Comparison of ENCODE assay signal across 9 cellular contexts in the genomic region with DNA sequence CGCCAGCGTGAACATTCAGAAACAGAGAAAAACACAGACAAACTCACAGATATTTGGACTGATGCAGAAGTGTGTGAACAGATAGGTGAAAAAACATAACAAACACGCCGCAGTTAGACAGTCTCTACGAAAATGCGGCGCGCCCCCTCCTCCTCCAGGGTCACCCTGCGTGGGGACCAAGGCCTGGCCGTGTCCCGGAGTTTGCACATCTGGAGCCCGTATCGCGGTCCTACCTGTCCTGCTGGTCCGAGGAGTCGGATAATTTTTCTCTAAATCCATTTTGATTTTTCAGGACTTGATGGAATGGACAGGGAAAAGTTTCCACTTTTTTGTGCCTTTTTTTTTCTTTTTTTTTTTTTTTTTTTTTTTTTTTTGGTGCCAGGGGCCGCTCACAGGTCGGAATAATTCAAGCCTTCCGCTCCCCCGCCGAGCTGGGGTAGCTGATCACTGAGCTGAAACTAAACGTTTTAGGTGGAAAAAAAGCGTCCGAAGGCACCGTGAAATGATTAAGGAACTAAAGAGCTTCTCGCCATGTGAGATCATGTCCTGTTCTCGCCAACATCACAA. TPM values are rescaled to one million over a fixed set of nuclear protein-coding genes. Genes with fewer than 3 reads are reported as not detected.
DNase-seq lines count a peak whose midpoint lies in the region; ATAC-seq and TF ChIP-seq lines count a peak whose summit lies in the region.
"Had no signal": no experiment of that assay in that cellular context is flagged by ENCODE, and none has a peak within 500 bp of the region (broad histone marks: within the 10 kb centered on the region; RNA-seq: fewer than 3 reads in every experiment).

TSS of gene PAX5 (minus strand) at position 516 of the 567 bp plus-strand sequence. CDS start at position 279, 237 bp downstream.

- ATAC-seq in effector memory CD8-positive, alpha-beta T cell (replicated peaks): no peak
- no peak for ATAC-seq in GM21515 (IDR thresholded peaks at IDR 0.05; ENCODE audit: unreplicated experiment)

- no peaks in the 10 kb centered on the region for H3K9me3 Mint-ChIP-seq in IgD-negative memory B cell
- H3K9me3 Mint-ChIP-seq in effector memory CD8-positive, alpha-beta T cell: no peaks in the 10 kb centered on the region
- H3K9me3 Mint-ChIP-seq in osteocyte (ENCODE audit: unreplicated experiment): no peaks in the 10 kb centered on the region

- peak within 1 kb of the TSS; percentile 87 for H3K4me3 ChIP-seq in DOHH2 (ENCODE audit: low read length)

- H3K36me3 Mint-ChIP-seq in IgD-negative memory B cell: peaks cover 4% of the 10 kb centered on the region
- peaks cover 7% of the 10 kb centered on the region for H3K36me3 Mint-ChIP-seq in effector memory CD8-positive, alpha-beta T cell (ENCODE audit: insufficient read depth)
- H3K36me3 Mint-ChIP-seq in osteocyte (ENCODE audit: unreplicated experiment): no peaks in the 10 kb centered on the region

- H3K27ac Mint-ChIP-seq in IgD-negative memory B cell (peak within 1 kb of the TSS; percentile 98 to 99 (median 99)), osteocyte (ENCODE audit: unreplicated experiment) (no peak within 1 kb of the TSS)
- H3K27ac Mint-ChIP-seq in effector memory CD8-positive, alpha-beta T cell: no peak within 1 kb of the TSS

- no peaks in the 10 kb centered on the region for H3K9me2 ChIP-seq in DOHH2 (replicated peaks; ENCODE audit: control insufficient read depth, low read length)

- H3K4me3 Mint-ChIP-seq in IgD-negative memory B cell: peak within 1 kb of the TSS; percentile 88 to 98 (median 94)
- H3K4me3 Mint-ChIP-seq in effector memory CD8-positive, alpha-beta T cell: peak within 1 kb of the TSS; percentile 81 to 83
- peak within 1 kb of the TSS; percentile 22 for H3K4me3 Mint-ChIP-seq in osteocyte (ENCODE audit: unreplicated experiment)

- H3K79me2 ChIP-seq in DOHH2 (ENCODE audit: control insufficient read depth, low read length): peaks cover 99% of the 10 kb centered on the region

- 0 out of 2 replicates have a peak, but pooled peaks cover 4% of the 10 kb centered on the region for H4K20me1 ChIP-seq in DOHH2 (ENCODE audit: control insufficient read depth, insufficient read depth, low read depth, low read length)

- H3K27me3 Mint-ChIP-seq in IgD-negative memory B cell (no peaks in the 10 kb centered on the region), osteocyte (ENCODE audit: unreplicated experiment) (peaks cover 81% of the 10 kb centered on the region)
- peaks cover 79 to 99% of the 10 kb centered on the region in 2 donors for H3K27me3 Mint-ChIP-seq in effector memory CD8-positive, alpha-beta T cell

- no peaks in the 10 kb centered on the region for H3K9me3 ChIP-seq in DOHH2 (ENCODE audit: control insufficient read depth, insufficient read depth, low read length)

- H3K4me1 Mint-ChIP-seq in IgD-negative memory B cell: peaks cover 33 to 51% (median 50%) of the 10 kb centered on the region in 3 donors
- peaks cover 28 to 30% of the 10 kb centered on the region in 2 donors for H3K4me1 Mint-ChIP-seq in effector memory CD8-positive, alpha-beta T cell (ENCODE audit: low read depth in 2 of 2)
- H3K4me1 Mint-ChIP-seq in osteocyte (ENCODE audit: unreplicated experiment): peaks cover 25% of the 10 kb centered on the region

- H3K27ac ChIP-seq in DOHH2 (ENCODE audit: low read depth, low read length) (peak within 1 kb of the TSS; percentile 98), caudate nucleus (ENCODE audit: low read depth, low read length) (no peak within 1 kb of the TSS)

- H3K4me2 ChIP-seq in DOHH2 (ENCODE audit: low read length): peak within 1 kb of the TSS; percentile 98

- peaks cover 52% of the 10 kb centered on the region for H3F3A ChIP-seq in DOHH2 (ENCODE audit: control insufficient read depth, insufficient read depth)

- H3K27me3 ChIP-seq in DOHH2 (ENCODE audit: control insufficient read depth, low read length): no peaks in the 10 kb centered on the region

- H3K36me3 ChIP-seq in DOHH2 (ENCODE audit: control insufficient read depth, low read length): peaks cover 71% of the 10 kb centered on the region

- no peak for DNase-seq in effector memory CD8-positive, alpha-beta T cell
- DNase-seq in osteocyte (ENCODE audit: extremely low spot score, unreplicated experiment): no peak
- no peak for DNase-seq in glomerular visceral epithelial cell (ENCODE audit: extremely low spot score)
- no peak for DNase-seq in NCI-H1436 treated with DMSO at 0.1 percent for 48 hours (lab: John Stamatoyannopoulos, UW)
- no peak for DNase-seq in caudate nucleus (lab: John Stamatoyannopoulos, UW)

- TF ChIP-seq CTCF in DOHH2 (IDR thresholded peaks at IDR 0.05; ENCODE audit: low read depth, low read length, poor library complexity, severe bottlenecking): no peak
- no peak for TF ChIP-seq CTCF in osteocyte (IDR thresholded peaks at IDR 0.05)

- H3K4me1 ChIP-seq in DOHH2 (ENCODE audit: control insufficient read depth, low read length): peaks cover 65% of the 10 kb centered on the region

RNA-seq across cellular contexts. Expression of gene PAX5, which starts in this region (rescaled TPM):
- polyA plus RNA-seq in IgD-negative memory B cell: 65.3 TPM
- not detected in 2 replicates for total RNA-seq in osteocyte
- total RNA-seq: SK-MEL-5 had no signal

Comparison
In these comparisons a context has a peak if more than half of its experiments do, and no peak if none do; other contexts are left out.
1. H3K27ac Mint-ChIP-seq: peak in IgD-negative memory B cell (3 of 3); none in effector memory CD8-positive, alpha-beta T cell (0 of 2) and osteocyte (single experiment).
2. H3K4me3 Mint-ChIP-seq: peak in every context shown above with its lines; median percentile 94 in IgD-negative memory B cell; 82 in effector memory CD8-positive, alpha-beta T cell; 22 in osteocyte.